Comparison of ENCODE assay signal across 8 cellular contexts in the genomic region with DNA sequence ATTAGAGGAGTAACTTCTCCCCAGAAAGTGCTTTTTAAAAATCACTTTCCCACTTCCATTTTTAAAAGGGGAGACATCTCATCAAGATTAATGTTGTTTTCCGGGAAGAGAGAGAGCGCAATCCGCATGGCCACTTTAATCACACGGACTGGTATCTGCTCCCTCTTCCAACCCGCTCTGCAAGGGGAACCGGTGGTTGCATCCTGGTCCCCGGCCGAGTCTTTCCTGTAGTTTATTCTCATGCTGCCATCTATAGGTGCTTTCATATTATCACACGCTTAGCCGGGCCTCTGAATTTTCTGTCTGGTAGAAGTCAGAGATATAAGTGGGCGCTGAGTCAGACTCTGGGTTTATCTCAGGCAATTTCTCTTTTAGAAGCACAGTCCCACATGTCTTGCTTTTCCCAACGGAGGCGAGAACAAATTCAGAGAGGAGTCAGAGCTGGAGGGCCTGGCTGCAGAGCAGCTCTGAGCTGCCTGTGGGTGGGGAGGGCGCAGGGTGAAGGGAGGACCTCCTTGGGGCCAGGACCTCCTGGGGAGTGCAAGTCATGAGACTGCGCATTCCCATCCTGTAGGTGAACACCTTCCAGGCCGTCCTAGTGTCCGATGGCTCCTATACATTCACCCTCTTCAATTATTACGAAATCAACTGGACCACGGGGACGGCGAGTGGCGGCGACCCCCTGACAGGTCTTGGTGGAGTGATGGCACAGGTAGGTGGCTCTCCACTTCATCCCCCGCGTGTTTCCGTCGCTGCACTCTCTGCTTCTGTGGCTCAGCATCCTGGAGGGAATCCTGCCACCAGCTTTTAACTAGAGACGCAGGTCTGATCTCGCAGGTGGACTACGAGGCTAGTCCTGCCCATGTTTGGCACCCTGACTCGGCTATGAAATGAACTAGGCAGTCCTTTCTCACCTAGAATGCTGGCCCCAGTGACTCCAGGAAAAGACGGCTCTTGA. TPM values are rescaled to one million over a fixed set of nuclear protein-coding genes. Genes with fewer than 3 reads are reported as not detected.
A peak's percentile ranks its signal among the peaks of the same experiment; 100 is the strongest.
DNase-seq lines count a peak whose midpoint lies in the region; ATAC-seq and TF ChIP-seq lines count a peak whose summit lies in the region.

No MANE protein-coding gene starts in this region.

- H2AK5ac ChIP-seq in neuronal stem cell (ENCODE audit: low read depth, low read length) = peak overlapping the region; percentile 66

- H3K27ac Mint-ChIP-seq in activated CD8-positive, alpha-beta T cell treated with anti-CD3 and anti-CD28 coated beads for 36 hours = no peak overlapping the region

- H3K36me3 Mint-ChIP-seq in activated CD8-positive, alpha-beta T cell treated with anti-CD3 and anti-CD28 coated beads for 36 hours (ENCODE audit: low read depth) = no peaks in the 10 kb centered on the region

- no peaks in the 10 kb centered on the region for H3K36me3 ChIP-seq in neuronal stem cell (replicated peaks in 1 of 2; ENCODE audit: control insufficient read depth in 2 of 2, insufficient read depth in 2 of 2, low read length in 2 of 2)

- H3K4me1 Mint-ChIP-seq in activated CD8-positive, alpha-beta T cell treated with anti-CD3 and anti-CD28 coated beads for 36 hours (ENCODE audit: low read depth) = no peaks in the 10 kb centered on the region

- H3K4me1 ChIP-seq in neuronal stem cell (ENCODE audit: control insufficient read depth in 2 of 2, insufficient read depth in 1 of 2, low read depth in 1 of 2, low read length in 2 of 2) = peaks cover 2 to 7% of the 10 kb centered on the region in 2 donors

- no peak overlapping the region for H3K4me3 Mint-ChIP-seq in activated CD8-positive, alpha-beta T cell treated with anti-CD3 and anti-CD28 coated beads for 36 hours

- POLR2A ChIA-PET in HEK293T (lab: Yijun Ruan, JAX) = no interaction called here
- POLR2A ChIA-PET in activated CD8-positive, alpha-beta T cell treated with anti-CD3 and anti-CD28 coated beads for 36 hours (lab: Charles Lee) = no interaction called here

- H3K4ac ChIP-seq in neuronal stem cell (ENCODE audit: low read length) = no peak overlapping the region

- CTCF ChIA-PET in HEK293T (lab: Yijun Ruan, JAX) = interaction anchor here (0.9 to 1.0 kb wide), 2 partner anchors 13 to 82 kb away, joined by 3 to 4 read pairs; no protein-coding TSS in a partner anchor
- CTCF ChIA-PET in activated CD8-positive, alpha-beta T cell treated with anti-CD3 and anti-CD28 coated beads for 36 hours (lab: Charles Lee) = interaction anchor here (1.0 to 1.8 kb wide), 4 partner anchors 13 to 182 kb away, joined by 3 to 6 read pairs (median 4); no protein-coding TSS in a partner anchor

- H2BK120ac ChIP-seq in neuronal stem cell (ENCODE audit: low read depth, low read length) = no peak overlapping the region

- no peaks in the 10 kb centered on the region for H3K9me3 ChIP-seq in neuronal stem cell (replicated peaks in 1 of 2; ENCODE audit: control insufficient read depth in 2 of 2, insufficient read depth in 1 of 2, low read depth in 1 of 2, low read length in 2 of 2)

- no peak overlapping the region for H3K4me3 ChIP-seq in neuronal stem cell (ENCODE audit: low read length in 2 of 2)

- no peak overlapping the region for H4K8ac ChIP-seq in neuronal stem cell (ENCODE audit: low read depth, low read length)

- TF ChIP-seq CTCF in activated CD8-positive, alpha-beta T cell treated with anti-CD3 and anti-CD28 coated beads for 36 hours (IDR thresholded peaks at IDR 0.05) = peak; percentile 63

- H3K27me3 Mint-ChIP-seq in activated CD8-positive, alpha-beta T cell treated with anti-CD3 and anti-CD28 coated beads for 36 hours = peaks cover 9% of the 10 kb centered on the region

- ATAC-seq in activated CD8-positive, alpha-beta T cell treated with anti-CD3 and anti-CD28 coated beads for 36 hours = peak; percentile 82
- no peak for ATAC-seq in HG02678 (IDR thresholded peaks at IDR 0.05; ENCODE audit: unreplicated experiment)
- ATAC-seq in GM19397 (IDR thresholded peaks at IDR 0.05; ENCODE audit: unreplicated experiment) = no peak

- DNase-seq in DMS153 treated with DMSO at 0.1 percent for 48 hours (lab: John Stamatoyannopoulos, UW; ENCODE audit: unreplicated experiment) = peak; percentile 78
- DNase-seq in HEK293T (ENCODE audit: extremely low spot score) = peak; percentile 76
- peak; percentile 37 for DNase-seq in NCI-H345 treated with DMSO at 0.1 percent for 48 hours (lab: John Stamatoyannopoulos, UW; ENCODE audit: unreplicated experiment)
- DNase-seq in activated CD8-positive, alpha-beta T cell treated with anti-CD3 and anti-CD28 coated beads for 36 hours = peak; percentile 57
- peak; percentile 41 for DNase-seq in fibroblast of the conjunctiva (ENCODE audit: low read depth)
- DNase-seq in neuronal stem cell (ENCODE audit: low spot score) = peak; percentile 37

- intact Hi-C loops in activated CD8-positive, alpha-beta T cell treated with anti-CD3 and anti-CD28 coated beads for 36 hours (cut with micrococcal nuclease) = no loop called here

- H3K23ac ChIP-seq in neuronal stem cell (ENCODE audit: low read depth, low read length, poor library complexity) = no peak overlapping the region

- WGBS in neuronal stem cell (ENCODE audit: extremely low coverage in 2 of 2, insufficient read length in 2 of 2, insufficient replicate concordance in 1 of 2), 2 donors = no CpG with 5 or more reads among the region's 32 CpGs

- no peak overlapping the region for H2BK12ac ChIP-seq in neuronal stem cell (ENCODE audit: low read length)

- H3K18ac ChIP-seq in neuronal stem cell (ENCODE audit: low read length) = peak overlapping the region; percentile 11

- H3K4me2 ChIP-seq in neuronal stem cell (ENCODE audit: insufficient read depth, low read length, poor library complexity, severe bottlenecking) = no peak overlapping the region

- no peak overlapping the region for H2AFZ ChIP-seq in neuronal stem cell (ENCODE audit: low read length)

- H3K27me3 ChIP-seq in neuronal stem cell (ENCODE audit: control insufficient read depth in 3 of 3, insufficient read depth in 3 of 3, low read depth in 1 of 3, low read length in 3 of 3) = no peaks in the 10 kb centered on the region

- H3K9me3 Mint-ChIP-seq in activated CD8-positive, alpha-beta T cell treated with anti-CD3 and anti-CD28 coated beads for 36 hours = no peaks in the 10 kb centered on the region

- H2BK15ac ChIP-seq in neuronal stem cell (ENCODE audit: low read length) = no peak overlapping the region

- no peaks in the 10 kb centered on the region for H3K79me1 ChIP-seq in neuronal stem cell (ENCODE audit: low read depth, low read length)

- no peak overlapping the region for H3K27ac ChIP-seq in neuronal stem cell (replicated peaks; ENCODE audit: low read length)

- no peak overlapping the region for H4K91ac ChIP-seq in neuronal stem cell (ENCODE audit: low read depth, low read length, poor library complexity)

- no peak overlapping the region for H3K9ac ChIP-seq in neuronal stem cell (ENCODE audit: low read depth, low read length, poor library complexity)

- H2BK5ac ChIP-seq in neuronal stem cell (ENCODE audit: low read length) = no peak overlapping the region

- H3K14ac ChIP-seq in neuronal stem cell (ENCODE audit: low read length) = no peak overlapping the region

TF ChIP-seq in HEK293T, 16 proteins besides CTCF, POLR2A, EP300 and RAD21:
- TF ChIP-seq TARDBP (IDR thresholded peaks at IDR 0.05) (no peak), FOXM1 (IDR thresholded peaks at IDR 0.05; ENCODE audit: borderline replicate concordance) (no peak), SUZ12 (IDR thresholded peaks at IDR 0.05) (no peak), SP1 (IDR thresholded peaks at IDR 0.05) (no peak), ZNF384 (IDR thresholded peaks at IDR 0.05) (no peak), FOXK2 (IDR thresholded peaks at IDR 0.05) (no peak), LEF1 (IDR thresholded peaks at IDR 0.05; ENCODE audit: borderline replicate concordance) (no peak), ELF4 (IDR thresholded peaks at IDR 0.05) (no peak), CTBP1 (IDR thresholded peaks at IDR 0.05; ENCODE audit: borderline replicate concordance) (no peak), ARNT (IDR thresholded peaks at IDR 0.05) (no peak), HDGF (IDR thresholded peaks at IDR 0.05; ENCODE audit: borderline replicate concordance) (no peak), FOXA1 (IDR thresholded peaks at IDR 0.05) (no peak), L3MBTL2 (conservative IDR thresholded peaks at IDR 0.05) (no peak), BHLHE40 (IDR thresholded peaks at IDR 0.05; ENCODE audit: borderline replicate concordance) (no peak), NFRKB (IDR thresholded peaks at IDR 0.05) (no peak)
- TF ChIP-seq, protein P1, sequence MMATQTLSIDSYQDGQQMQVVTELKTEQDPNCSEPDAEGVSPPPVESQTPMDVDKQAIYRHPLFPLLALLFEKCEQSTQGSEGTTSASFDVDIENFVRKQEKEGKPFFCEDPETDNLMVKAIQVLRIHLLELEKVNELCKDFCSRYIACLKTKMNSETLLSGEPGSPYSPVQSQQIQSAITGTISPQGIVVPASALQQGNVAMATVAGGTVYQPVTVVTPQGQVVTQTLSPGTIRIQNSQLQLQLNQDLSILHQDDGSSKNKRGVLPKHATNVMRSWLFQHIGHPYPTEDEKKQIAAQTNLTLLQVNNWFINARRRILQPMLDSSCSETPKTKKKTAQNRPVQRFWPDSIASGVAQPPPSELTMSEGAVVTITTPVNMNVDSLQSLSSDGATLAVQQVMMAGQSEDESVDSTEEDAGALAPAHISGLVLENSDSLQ (IDR thresholded peaks at IDR 0.05) = no peak
TF ChIP-seq in HEK293T: peak in this region for 0.

RNA-seq across cellular contexts. Expression of a gene that starts 11.7 kb away (rescaled TPM):
- total RNA-seq in activated CD8-positive, alpha-beta T cell treated with anti-CD3 and anti-CD28 coated beads for 36 hours = under 1 TPM; 0.16 to 0.41 TPM
- 0.47 TPM for polyA plus RNA-seq in neuronal stem cell (2013, experiment 1 of 2)
- polyA plus RNA-seq in neuronal stem cell (2013, experiment 2 of 2) = 0.54 TPM
